In genomic region chr1:68028566-68028965, GRCh38 we compare ENCODE assay signal across 26 cellular contexts. TPM values are rescaled to one million over a fixed set of nuclear protein-coding genes. Genes with fewer than 3 reads are reported as not detected.
"Had no signal": no experiment of that assay in that cellular context is flagged by ENCODE, and none has a peak within 500 bp of the region (broad histone marks: within the 10 kb centered on the region; RNA-seq: fewer than 3 reads in every experiment).

No MANE protein-coding gene starts in this region.

- ATAC-seq: activated T-cell treated with anti-CD3 and anti-CD28 coated beads, Interleukin-2, amount 50 U/mL, for 4 hours; activated T-helper 17 cell treated with anti-CD3 and anti-CD28 coated beads, Interleukin-2, amount 50 U/mL, for 72 hours; PC-3; T-helper 17 cell; WTC11 had no signal

- H3K4me3 Mint-ChIP-seq: activated naive CD4-positive, alpha-beta T cell treated with anti-CD3 and anti-CD28 coated beads for 36 hours; activated naive CD8-positive, alpha-beta T cell; activated T-cell treated with anti-CD3 and anti-CD28 coated beads, Interleukin-2, amount 50 U/mL, for 4 hours; activated T-helper 17 cell treated with anti-CD3 and anti-CD28 coated beads, Interleukin-2, amount 50 U/mL, for 72 hours; brain; T-helper 17 cell; WTC11 had no signal

- H3K9ac ChIP-seq: KMS-11 had no signal

- H3K9me3 Mint-ChIP-seq: activated naive CD4-positive, alpha-beta T cell treated with anti-CD3 and anti-CD28 coated beads for 36 hours; activated T-cell treated with anti-CD3 and anti-CD28 coated beads, Interleukin-2, amount 50 U/mL, for 4 hours; WTC11 had no signal

- H3K27ac Mint-ChIP-seq: activated naive CD4-positive, alpha-beta T cell treated with anti-CD3 and anti-CD28 coated beads for 36 hours; activated naive CD8-positive, alpha-beta T cell; activated T-helper 17 cell treated with anti-CD3 and anti-CD28 coated beads, Interleukin-2, amount 50 U/mL, for 72 hours; brain; T-helper 17 cell; WTC11 had no signal

- H3K4me1 Mint-ChIP-seq: activated T-helper 17 cell treated with anti-CD3 and anti-CD28 coated beads, Interleukin-2, amount 50 U/mL, for 72 hours; brain had no signal

- H3K27me3 Mint-ChIP-seq: T-helper 17 cell had no signal

- H3K36me3 Mint-ChIP-seq: activated naive CD8-positive, alpha-beta T cell; brain; WTC11 had no signal

- DNase-seq: activated CD4-positive, alpha-beta T cell treated with anti-CD3 and anti-CD28 coated beads for 48 hours; activated CD4-positive, alpha-beta T cell treated with anti-CD3 and anti-CD28 coated beads, Interleukin-2, amount 50 U/mL, for 4 hours; activated CD4-positive, CD25-positive, alpha-beta regulatory T cell treated with anti-CD3 and anti-CD28 coated beads, Interleukin-2, amount 50 U/mL, for 72 hours; activated CD8-positive, alpha-beta memory T cell treated with anti-CD3 and anti-CD28 coated beads for 24 hours; activated gamma-delta T cell; activated naive CD4-positive, alpha-beta T cell treated with anti-CD3 and anti-CD28 coated beads for 36 hours; activated T-cell treated with anti-CD3 and anti-CD28 coated beads, Interleukin-2, amount 50 U/mL, for 4 hours; amygdala; MM.1S; NCI-H1105; NCI-H1436; NCI-H1694 treated with DMSO at 0.1 percent for 48 hours; NCI-H2029 treated with DMSO at 0.1 percent for 48 hours; NCI-H345; NCI-H510A; NCI-H526 treated with DMSO at 0.1 percent for 48 hours; NCI-H82; PC-3; SHP77 treated with DMSO at 0.1 percent for 48 hours; T-helper 17 cell; T-helper 9 cell had no signal

- H3K27ac ChIP-seq: KMS-11 had no signal

RNA-seq across cellular contexts. Expression of gene DIRAS3, which starts 21.9 kb away (rescaled TPM):
- total RNA-seq: activated naive CD4-positive, alpha-beta T cell treated with anti-CD3 and anti-CD28 coated beads for 36 hours; activated T-cell treated with anti-CD3 and anti-CD28 coated beads, Interleukin-2, amount 50 U/mL, for 4 hours; activated T-helper 17 cell treated with anti-CD3 and anti-CD28 coated beads, Interleukin-2, amount 50 U/mL, for 72 hours; PC-3; T-helper 17 cell had no signal
